26 cellular contexts compared by ENCODE assay signal in genomic region chr14:92962831-92963095, GRCh38. TPM values are rescaled to one million over a fixed set of nuclear protein-coding genes. Genes with fewer than 3 reads are reported as not detected.
"Had no signal": no experiment of that assay in that cellular context is flagged by ENCODE, and none has a peak within 500 bp of the region (broad histone marks: within the 10 kb centered on the region; RNA-seq: fewer than 3 reads in every experiment).

No MANE protein-coding gene starts in this region.

- H3K27me3 Mint-ChIP-seq: activated CD4-positive, alpha-beta memory T cell treated with anti-CD3 and anti-CD28 coated beads, Interleukin-2, amount 10 ng/mL, durations not matched to agents 7 days and 5 days; activated naive CD4-positive, alpha-beta T cell treated with anti-CD3 and anti-CD28 coated beads, Interleukin-2, amount 10 ng/mL, durations not matched to agents 7 days and 5 days; activated naive CD8-positive, alpha-beta T cell treated with anti-CD3 and anti-CD28 coated beads for 36 hours; T-helper 17 cell had no signal

- ATAC-seq: activated T-cell treated with anti-CD3 and anti-CD28 coated beads, Interleukin-2, amount 50 U/mL, for 72 hours; K562; T-helper 17 cell had no signal

- H3K4me3 ChIP-seq: cardiac muscle cell, K562, Peyer's patch had no signal

- H3K27me3 ChIP-seq: brain microvascular endothelial cell, cardiac muscle cell, Peyer's patch had no signal

- H3K9me3 Mint-ChIP-seq: activated naive CD4-positive, alpha-beta T cell treated with anti-CD3 and anti-CD28 coated beads, Interleukin-2, amount 10 ng/mL, durations not matched to agents 7 days and 5 days had no signal

- H3K9me3 ChIP-seq: Peyer's patch had no signal

- FAIRE-seq: K562 had no signal

- H3K27ac ChIP-seq: brain microvascular endothelial cell had no signal

- H3K27ac Mint-ChIP-seq: activated CD4-positive, alpha-beta memory T cell treated with anti-CD3 and anti-CD28 coated beads, Interleukin-2, amount 10 ng/mL, durations not matched to agents 7 days and 5 days; activated naive CD4-positive, alpha-beta T cell treated with anti-CD3 and anti-CD28 coated beads, Interleukin-2, amount 10 ng/mL, durations not matched to agents 7 days and 5 days; activated T-cell treated with anti-CD3 and anti-CD28 coated beads, Interleukin-2, amount 50 U/mL, for 72 hours; activated T-helper 2 cell treated with anti-CD3 and anti-CD28 coated beads, Interferon-gamma antibody, Interleukin-2, Interleukin-4, amounts not matched to agents 10 μg/mL and 5 μg/mL and 100 μg/mL, durations not matched to agents 14 hours and 24 hours and 36 hours; T-helper 17 cell had no signal

- H3K4me1 Mint-ChIP-seq: activated CD4-positive, alpha-beta memory T cell treated with anti-CD3 and anti-CD28 coated beads, Interleukin-2, amount 10 ng/mL, durations not matched to agents 7 days and 5 days; activated naive CD4-positive, alpha-beta T cell treated with anti-CD3 and anti-CD28 coated beads, Interleukin-2, amount 10 ng/mL, durations not matched to agents 7 days and 5 days; T-helper 17 cell had no signal

- H3K36me3 ChIP-seq: brain microvascular endothelial cell, cardiac muscle cell had no signal

- H3K36me3 Mint-ChIP-seq: activated naive CD4-positive, alpha-beta T cell treated with anti-CD3 and anti-CD28 coated beads, Interleukin-2, amount 10 ng/mL, durations not matched to agents 7 days and 5 days had no signal

- DNase-seq: activated CD4-positive, alpha-beta memory T cell treated with anti-CD3 and anti-CD28 coated beads, Interleukin-2, amount 10 ng/mL, durations not matched to agents 7 days and 5 days; activated CD4-positive, alpha-beta T cell treated with anti-CD3 and anti-CD28 coated beads, Interleukin-2, amount 50 U/mL, for 1 hour; activated CD4-positive, CD25-positive, alpha-beta regulatory T cell; activated CD8-positive, alpha-beta memory T cell treated with anti-CD3 and anti-CD28 coated beads, Interleukin-2, amount 50 U/mL, for 4 hours; activated gamma-delta T cell treated with Interleukin-2 at 50 U/mL for 16 hours; activated naive CD4-positive, alpha-beta T cell treated with anti-CD3 and anti-CD28 coated beads, Interleukin-2, amount 10 ng/mL, durations not matched to agents 7 days and 5 days; activated naive CD8-positive, alpha-beta T cell treated with anti-CD3 and anti-CD28 coated beads for 36 hours; activated T-cell treated with anti-CD3 and anti-CD28 coated beads, Interleukin-2, amount 50 U/mL, for 72 hours; brain microvascular endothelial cell; Karpas-422; MM.1S; NCI-H1105; NCI-H1436; NCI-H1694 treated with DMSO at 0.1 percent for 48 hours; NCI-H2029 treated with DMSO at 0.1 percent for 48 hours; NCI-H345; NCI-H510A; NCI-H526 treated with DMSO at 0.1 percent for 48 hours; Peyer's patch; SHP77; T-helper 17 cell; T-helper 9 cell had no signal

- H3K4me3 Mint-ChIP-seq: activated CD4-positive, alpha-beta memory T cell treated with anti-CD3 and anti-CD28 coated beads, Interleukin-2, amount 10 ng/mL, durations not matched to agents 7 days and 5 days; activated naive CD4-positive, alpha-beta T cell treated with anti-CD3 and anti-CD28 coated beads, Interleukin-2, amount 10 ng/mL, durations not matched to agents 7 days and 5 days; activated naive CD8-positive, alpha-beta T cell treated with anti-CD3 and anti-CD28 coated beads for 36 hours; activated T-cell treated with anti-CD3 and anti-CD28 coated beads, Interleukin-2, amount 50 U/mL, for 72 hours; T-helper 17 cell had no signal

RNA-seq across cellular contexts. Expression of gene CHGA, which starts 39.8 kb away (rescaled TPM):
- total RNA-seq: activated CD4-positive, alpha-beta memory T cell treated with anti-CD3 and anti-CD28 coated beads, Interleukin-2, amount 10 ng/mL, durations not matched to agents 7 days and 5 days; activated CD8-positive, alpha-beta memory T cell treated with anti-CD3 and anti-CD28 coated beads for 36 hours; activated naive CD8-positive, alpha-beta T cell treated with anti-CD3 and anti-CD28 coated beads for 36 hours; activated T-cell treated with anti-CD3 and anti-CD28 coated beads, Interleukin-2, amount 50 U/mL, for 72 hours; activated T-helper 2 cell treated with anti-CD3 and anti-CD28 coated beads, Interferon-gamma antibody, Interleukin-2, Interleukin-4, amounts not matched to agents 10 μg/mL and 5 μg/mL and 100 μg/mL, durations not matched to agents 14 hours and 24 hours and 36 hours; cardiac muscle cell; K562; T-helper 17 cell had no signal
- polyA plus RNA-seq: K562 had no signal
